Comparison of ENCODE assay signal across 15 cellular contexts in the genomic region with DNA sequence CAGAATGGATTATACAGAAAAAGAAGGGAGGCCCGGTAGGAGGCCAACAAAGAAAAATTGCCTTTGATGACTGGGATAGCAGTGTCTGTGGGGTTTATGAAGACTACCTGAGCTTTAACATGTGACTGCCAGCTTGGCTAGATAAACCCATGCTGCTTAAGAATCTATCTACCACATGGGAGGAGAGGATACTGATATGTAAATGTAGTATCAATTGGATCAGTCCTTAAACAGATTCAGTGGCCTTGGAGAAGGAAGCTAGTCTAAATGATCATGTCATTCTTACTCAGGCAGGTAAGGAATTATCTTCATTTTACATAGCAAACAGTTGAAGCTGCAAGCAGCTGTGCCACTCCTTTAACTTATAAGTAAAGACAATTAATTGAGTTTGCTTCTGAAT. TPM values are rescaled to one million over a fixed set of nuclear protein-coding genes. Genes with fewer than 3 reads are reported as not detected.
DNase-seq lines count a peak whose midpoint lies in the region; ATAC-seq and TF ChIP-seq lines count a peak whose summit lies in the region.
"Had no signal": no experiment of that assay in that cellular context is flagged by ENCODE, and none has a peak within 500 bp of the region (broad histone marks: within the 10 kb centered on the region; RNA-seq: fewer than 3 reads in every experiment).

No MANE protein-coding gene starts in this region.

- H3K4me2 ChIP-seq in GM23338 = peak overlapping the region; percentile 36; the same call in 1 of the 2 replicates
- H3K4me2 ChIP-seq in KMS-11 = no peak overlapping the region; the same call in 1 of the 2 replicates
- H3K4me2 ChIP-seq in SU-DHL-6 (ENCODE audit: low read depth, low read length, poor library complexity, severe bottlenecking) = peak overlapping the region; percentile 30
- H3K4me2 ChIP-seq in parathyroid adenoma (ENCODE audit: low read length) = no peak overlapping the region

- no peaks in the 10 kb centered on the region for H3K27me3 ChIP-seq in GM23338 (ENCODE audit: insufficient read depth)
- no peaks in the 10 kb centered on the region for H3K27me3 ChIP-seq in KMS-11 (ENCODE audit: insufficient read depth, low read depth)
- no peaks in the 10 kb centered on the region for H3K27me3 ChIP-seq in SU-DHL-6 (ENCODE audit: low read length)
- no peaks in the 10 kb centered on the region for H3K27me3 ChIP-seq in parathyroid adenoma (ENCODE audit: control insufficient read depth, insufficient read depth, low read length)
- H3K27me3 ChIP-seq in CD8-positive, alpha-beta memory T cell (ENCODE audit: insufficient read depth, low read length, poor library complexity, severe bottlenecking) = no peaks in the 10 kb centered on the region
- H3K27me3 ChIP-seq: SJSA1 had no signal

- no peaks in the 10 kb centered on the region for H3K9me3 ChIP-seq in SU-DHL-6 (ENCODE audit: insufficient read depth, low read length)
- no peaks in the 10 kb centered on the region for H3K9me3 ChIP-seq in parathyroid adenoma (ENCODE audit: control insufficient read depth, low read length)
- H3K9me3 ChIP-seq in CD8-positive, alpha-beta memory T cell (ENCODE audit: low read length) = no peaks in the 10 kb centered on the region
- H3K9me3 ChIP-seq: SJSA1 had no signal

- H3K4me3 ChIP-seq in GM23338 (no peak overlapping the region), KMS-11 (IDR thresholded peaks at IDR 0.05; ENCODE audit: insufficient read depth, low read depth, low read length) (no peak overlapping the region), SU-DHL-6 (ENCODE audit: insufficient read depth, low read length, poor library complexity, severe bottlenecking) (no peak overlapping the region), parathyroid adenoma (ENCODE audit: low read depth, low read length) (no peak overlapping the region)
- H3K4me3 ChIP-seq in CD8-positive, alpha-beta memory T cell (ENCODE audit: low read length) = no peak overlapping the region
- H3K4me3 ChIP-seq: SJSA1 had no signal

- H3K4me3 Mint-ChIP-seq in GM23338 = no peak overlapping the region
- no peak overlapping the region for H3K4me3 Mint-ChIP-seq in CD8-positive, alpha-beta memory T cell
- H3K4me3 Mint-ChIP-seq: T-helper 17 cell had no signal

- POLR2A ChIA-PET in CD8-positive, alpha-beta memory T cell (lab: Charles Lee) = no interaction called here

- ATAC-seq in GM23338 = peak; percentile 71
- ATAC-seq in HG02763 (IDR thresholded peaks at IDR 0.05; ENCODE audit: unreplicated experiment) = no peak
- ATAC-seq in GM18502 (IDR thresholded peaks at IDR 0.05; ENCODE audit: poor library complexity, unreplicated experiment) = no peak
- ATAC-seq: T-helper 17 cell had no signal

- H3K27ac ChIP-seq in GM23338 (ENCODE audit: low read depth) (no peak overlapping the region), KMS-11 (no peak overlapping the region), SU-DHL-6 (ENCODE audit: low read depth, low read length) (no peak overlapping the region), parathyroid adenoma (peak overlapping the region; percentile 15)
- no peak overlapping the region for H3K27ac ChIP-seq in CD8-positive, alpha-beta memory T cell (ENCODE audit: low read depth, low read length)
- H3K27ac ChIP-seq: C4-2B, SJSA1 had no signal

- H2AFZ ChIP-seq in GM23338 = no peak overlapping the region
- H2AFZ ChIP-seq in KMS-11 (ENCODE audit: low read depth) = peak overlapping the region; percentile 89; the same call in 1 of the 2 replicates
- peak overlapping the region; percentile 97 for H2AFZ ChIP-seq in SU-DHL-6 (ENCODE audit: low read depth, low read length, severe bottlenecking)
- H2AFZ ChIP-seq in parathyroid adenoma = peak overlapping the region; percentile 78

- H3K9ac ChIP-seq in KMS-11 (no peak overlapping the region), SU-DHL-6 (ENCODE audit: low read length) (no peak overlapping the region), parathyroid adenoma (no peak overlapping the region)

- H3K9me3 Mint-ChIP-seq in GM23338 = no peaks in the 10 kb centered on the region
- peaks cover 0 to 5% (median 2%) of the 10 kb centered on the region in 5 donors for H3K9me3 Mint-ChIP-seq in CD8-positive, alpha-beta memory T cell

- H3K36me3 Mint-ChIP-seq in GM23338 (ENCODE audit: low read depth) = no peaks in the 10 kb centered on the region
- H3K36me3 Mint-ChIP-seq in CD8-positive, alpha-beta memory T cell = no peaks in the 10 kb centered on the region

- H3K4me1 ChIP-seq in GM23338 (ENCODE audit: insufficient read depth) (peaks cover 16% of the 10 kb centered on the region), KMS-11 (ENCODE audit: low read depth, poor library complexity, severe bottlenecking) (no peaks in the 10 kb centered on the region), parathyroid adenoma (peaks cover 12% of the 10 kb centered on the region)
- H3K4me1 ChIP-seq in CD8-positive, alpha-beta memory T cell (ENCODE audit: insufficient read depth, low read length) = no peaks in the 10 kb centered on the region
- H3K4me1 ChIP-seq: SJSA1 had no signal

- peaks cover 17% of the 10 kb centered on the region for H3K4me1 Mint-ChIP-seq in GM23338
- no peaks in the 10 kb centered on the region for H3K4me1 Mint-ChIP-seq in CD8-positive, alpha-beta memory T cell
- H3K4me1 Mint-ChIP-seq: T-helper 17 cell had no signal

- H3K27me3 Mint-ChIP-seq in GM23338 (ENCODE audit: insufficient read depth, low read depth, poor library complexity) = peaks cover 1% of the 10 kb centered on the region
- peaks cover 0 to 3% of the 10 kb centered on the region in 2 donors for H3K27me3 Mint-ChIP-seq in CD8-positive, alpha-beta memory T cell
- H3K27me3 Mint-ChIP-seq: T-helper 17 cell had no signal

- H3K9me2 ChIP-seq in GM23338 (ENCODE audit: insufficient read depth) (0 out of 2 replicates have a peak, but pooled peaks cover 4% of the 10 kb centered on the region), SU-DHL-6 (replicated peaks; ENCODE audit: insufficient read depth, low read length) (no peaks in the 10 kb centered on the region)

- H3K27ac Mint-ChIP-seq in GM23338 = no peak overlapping the region
- H3K27ac Mint-ChIP-seq in CD8-positive, alpha-beta memory T cell = no peak overlapping the region
- H3K27ac Mint-ChIP-seq: T-helper 17 cell had no signal

- DNase-seq in GM23338 (ENCODE audit: low spot score) (no peak), GM20000 (ENCODE audit: low spot score) (no peak)
- DNase-seq in CD8-positive, alpha-beta memory T cell = no peak
- DNase-seq: NCI-H1436 treated with DMSO at 0.1 percent for 48 hours, T-helper 17 cell had no signal

- CTCF ChIA-PET in CD8-positive, alpha-beta memory T cell (lab: Charles Lee) = no interaction called here

- TF ChIP-seq CTCF in GM23338 (conservative IDR thresholded peaks at IDR 0.05; ENCODE audit: low read depth in 2 of 2) (no peak), KMS-11 (conservative IDR thresholded peaks at IDR 0.05; ENCODE audit: low read depth, low read length) (no peak), SU-DHL-6 (IDR thresholded peaks at IDR 0.05; ENCODE audit: insufficient read depth, low read length, poor library complexity, severe bottlenecking) (no peak), parathyroid adenoma (IDR thresholded peaks at IDR 0.05) (no peak), GM20000 (IDR thresholded peaks at IDR 0.05; ENCODE audit: extremely low read depth, missing control alignments) (no peak)

- H4K20me1 ChIP-seq in GM23338 (replicated peaks; ENCODE audit: insufficient read depth) = no peaks in the 10 kb centered on the region
- no peaks in the 10 kb centered on the region for H4K20me1 ChIP-seq in KMS-11 (ENCODE audit: insufficient read depth)
- no peaks in the 10 kb centered on the region for H4K20me1 ChIP-seq in SU-DHL-6 (ENCODE audit: low read depth, low read length)

- no peaks in the 10 kb centered on the region for H3K36me3 ChIP-seq in GM23338 (ENCODE audit: insufficient read depth)
- no peaks in the 10 kb centered on the region for H3K36me3 ChIP-seq in KMS-11 (ENCODE audit: insufficient read depth)
- no peaks in the 10 kb centered on the region for H3K36me3 ChIP-seq in SU-DHL-6 (ENCODE audit: low read length)
- H3K36me3 ChIP-seq in parathyroid adenoma (ENCODE audit: control insufficient read depth, insufficient read depth, low read length) = no peaks in the 10 kb centered on the region
- H3K36me3 ChIP-seq in CD8-positive, alpha-beta memory T cell (ENCODE audit: insufficient read depth, low read length) = no peaks in the 10 kb centered on the region
- H3K36me3 ChIP-seq: SJSA1 had no signal

- H3F3A ChIP-seq in GM23338 (replicated peaks; ENCODE audit: low read depth) = no peaks in the 10 kb centered on the region
- no peaks in the 10 kb centered on the region for H3F3A ChIP-seq in SU-DHL-6 (ENCODE audit: insufficient read depth)

- H3K79me2 ChIP-seq in GM23338 (replicated peaks; ENCODE audit: insufficient read depth) = no peaks in the 10 kb centered on the region
- H3K79me2 ChIP-seq in KMS-11 (ENCODE audit: insufficient read depth, low read depth) = no peaks in the 10 kb centered on the region
- H3K79me2 ChIP-seq in SU-DHL-6 (ENCODE audit: insufficient read depth, low read length) = no peaks in the 10 kb centered on the region
- H3K79me2 ChIP-seq in parathyroid adenoma = no peaks in the 10 kb centered on the region

TF ChIP-seq in GM23338, 12 proteins besides CTCF, POLR2A, EP300 and RAD21 (continues in another document):
- TF ChIP-seq NANOG (IDR thresholded peaks at IDR 0.05; ENCODE audit: borderline replicate concordance) (no peak), EZH2 (IDR thresholded peaks at IDR 0.05; ENCODE audit: low read depth, unreplicated experiment) (no peak), JUNB (IDR thresholded peaks at IDR 0.05; ENCODE audit: unreplicated experiment) (no peak), EZH2phosphoT487 (IDR thresholded peaks at IDR 0.05; ENCODE audit: unreplicated experiment) (no peak)
- TF ChIP-seq, protein P1, sequence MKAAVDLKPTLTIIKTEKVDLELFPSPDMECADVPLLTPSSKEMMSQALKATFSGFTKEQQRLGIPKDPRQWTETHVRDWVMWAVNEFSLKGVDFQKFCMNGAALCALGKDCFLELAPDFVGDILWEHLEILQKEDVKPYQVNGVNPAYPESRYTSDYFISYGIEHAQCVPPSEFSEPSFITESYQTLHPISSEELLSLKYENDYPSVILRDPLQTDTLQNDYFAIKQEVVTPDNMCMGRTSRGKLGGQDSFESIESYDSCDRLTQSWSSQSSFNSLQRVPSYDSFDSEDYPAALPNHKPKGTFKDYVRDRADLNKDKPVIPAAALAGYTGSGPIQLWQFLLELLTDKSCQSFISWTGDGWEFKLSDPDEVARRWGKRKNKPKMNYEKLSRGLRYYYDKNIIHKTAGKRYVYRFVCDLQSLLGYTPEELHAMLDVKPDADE (IDR thresholded peaks at IDR 0.05) = no peak

RNA-seq across cellular contexts. Expression of a gene that starts 50.0 kb away (rescaled TPM):
- 0.38 and 2.6 TPM in 2 replicates for total RNA-seq in GM23338 (2014; rRNA removed; shearing (Covaris generic))
- 0.55 and 1.0 TPM in 2 replicates for polyA plus RNA-seq in GM23338 (2016; fragmentation: Nextera tagmentation; extraction: Ambion mirVana)
- not detected for total RNA-seq in CD8-positive, alpha-beta memory T cell
- polyA plus RNA-seq in CD8-positive, alpha-beta memory T cell = not detected
- total RNA-seq: G401, HT-29, M059J, SJSA1, T-helper 17 cell had no signal

Comparison
In these comparisons a context has a peak if more than half of its experiments do, and no peak if none do; other contexts are left out.
1. H3K4me2 ChIP-seq: peak in GM23338 (single experiment) and SU-DHL-6 (single experiment); none in KMS-11 (single experiment) and parathyroid adenoma (single experiment).